36 cellular contexts compared by ENCODE assay signal in genomic region chr12:92794814-92795213, GRCh38.
"Had no signal": no experiment of that assay in that cellular context is flagged by ENCODE, and none has a peak within 500 bp of the region (broad histone marks: within the 10 kb centered on the region; RNA-seq: fewer than 3 reads in every experiment).

No MANE protein-coding gene starts in this region.

- H3K27me3 ChIP-seq: MG63 had no signal

- H3K4me3 ChIP-seq: MG63 had no signal

- DNase-seq: Karpas-422, Kasumi-1, MG63, MM.1S, MV-4-11, NCI-H1048, NCI-H1092, NCI-H1092 treated with DMSO at 0.1 percent for 48 hours, NCI-H1105, NCI-H1105 treated with DMSO at 0.1 percent for 48 hours, NCI-H1417, NCI-H1417 treated with DMSO at 0.1 percent for 48 hours, NCI-H1436, NCI-H1436 treated with DMSO at 0.1 percent for 48 hours, NCI-H146, NCI-H1694, NCI-H1694 treated with DMSO at 0.1 percent for 48 hours, NCI-H187, NCI-H187 treated with DMSO at 0.1 percent for 48 hours, NCI-H1930, NCI-H2029, NCI-H2029 treated with DMSO at 0.1 percent for 48 hours, NCI-H2081, NCI-H2081 treated with DMSO at 0.1 percent for 48 hours, NCI-H2107, NCI-H2171, NCI-H2171 treated with DMSO at 0.1 percent for 48 hours, NCI-H2227 treated with DMSO at 0.1 percent for 48 hours, NCI-H226, NCI-H345, NCI-H446, NCI-H446 treated with DMSO at 0.1 percent for 48 hours, NCI-H510A, NCI-H510A treated with DMSO at 0.1 percent for 48 hours, NCI-H524, NCI-H524 treated with DMSO at 0.1 percent for 48 hours had no signal
